ENCODE assay signal across 23 cellular contexts in genomic region chr21:23936991-23937390, GRCh38.
"Had no signal": no experiment of that assay in that cellular context is flagged by ENCODE, and none has a peak within 500 bp of the region (broad histone marks: within the 10 kb centered on the region; RNA-seq: fewer than 3 reads in every experiment).

No MANE protein-coding gene starts in this region.

- H3K9me3 ChIP-seq: left lung, lower lobe of right lung, pancreas, prostate gland, tibial nerve, upper lobe of left lung, vagina had no signal

- H3K36me3 ChIP-seq: left lung, lower lobe of right lung, pancreas, prostate gland, tibial nerve, upper lobe of left lung, vagina had no signal

- H3K4me1 Mint-ChIP-seq: mesothelial cell of epicardium; stimulated activated naive CD8-positive, alpha-beta T cell treated with anti-CD3 and anti-CD28 coated beads, Interleukin-15, amount 100 ng/mL, for 72 hours had no signal

- H3K27me3 ChIP-seq: left lung, pancreas, tibial nerve, upper lobe of left lung, vagina had no signal

- H3K4me1 ChIP-seq: left lung, lower lobe of right lung, pancreas, prostate gland, tibial nerve, upper lobe of left lung, vagina had no signal

- H3K36me3 Mint-ChIP-seq: immature natural killer cell; mesothelial cell of epicardium; naive thymus-derived CD4-positive, alpha-beta T cell; natural killer cell treated with Interleukin-12 subunit alpha and Interleukin-12 subunit beta and Interleukin-15 and Interleukin-18, amount 100 ng/mL, for 72 hours had no signal

- ATAC-seq: left colon; left lung; lower lobe of right lung; naive thymus-derived CD4-positive, alpha-beta T cell; natural killer cell treated with Interleukin-12 subunit alpha and Interleukin-12 subunit beta and Interleukin-15 and Interleukin-18, amount 100 ng/mL, for 72 hours; right cardiac atrium; sciatic nerve; stimulated activated naive CD8-positive, alpha-beta T cell treated with anti-CD3 and anti-CD28 coated beads, Interleukin-15, amount 100 ng/mL, for 72 hours had no signal

- H3K27me3 Mint-ChIP-seq: natural killer cell treated with Interleukin-12 subunit alpha and Interleukin-12 subunit beta and Interleukin-15 and Interleukin-18, amount 100 ng/mL, for 72 hours had no signal

- DNase-seq: immature natural killer cell; kidney; left colon; left lung; lower lobe of right lung; mammary epithelial cell; naive thymus-derived CD4-positive, alpha-beta T cell; pancreas; retina; right cardiac atrium; stimulated activated CD4-positive, alpha-beta T cell treated with anti-CD3 and anti-CD28 coated beads, Interleukin-12 subunit alpha, Interleukin-12 subunit beta, amount 100 ng/mL, for 4 hours; stimulated activated CD4-positive, alpha-beta T cell treated with anti-CD3 and anti-CD28 coated beads, Interleukin-2, amount 100 ng/mL, for 24 hours; stimulated activated CD4-positive, alpha-beta T cell treated with anti-CD3 and anti-CD28 coated beads, Interleukin-4, amount 100 ng/mL, for 1 hour; stimulated activated naive CD4-positive, alpha-beta T cell treated with Interleukin-2 at 50 U/mL for 16 hours; stimulated activated naive CD8-positive, alpha-beta T cell treated with anti-CD3 and anti-CD28 coated beads, Interleukin-15, amount 100 ng/mL, for 72 hours; upper lobe of left lung had no signal

- H3K9me3 Mint-ChIP-seq: naive thymus-derived CD4-positive, alpha-beta T cell; natural killer cell treated with Interleukin-12 subunit alpha and Interleukin-12 subunit beta and Interleukin-15 and Interleukin-18, amount 100 ng/mL, for 72 hours; stimulated activated naive CD8-positive, alpha-beta T cell treated with anti-CD3 and anti-CD28 coated beads, Interleukin-15, amount 100 ng/mL, for 72 hours had no signal

- H3K27ac Mint-ChIP-seq: immature natural killer cell; mesothelial cell of epicardium; naive thymus-derived CD4-positive, alpha-beta T cell; natural killer cell treated with Interleukin-12 subunit alpha and Interleukin-12 subunit beta and Interleukin-15 and Interleukin-18, amount 100 ng/mL, for 72 hours had no signal

- H3K4me3 Mint-ChIP-seq: immature natural killer cell; mesothelial cell of epicardium; naive thymus-derived CD4-positive, alpha-beta T cell; natural killer cell treated with Interleukin-12 subunit alpha and Interleukin-12 subunit beta and Interleukin-15 and Interleukin-18, amount 100 ng/mL, for 72 hours; stimulated activated naive CD8-positive, alpha-beta T cell treated with anti-CD3 and anti-CD28 coated beads, Interleukin-15, amount 100 ng/mL, for 72 hours had no signal

- H3K4me3 ChIP-seq: left lung, lower lobe of right lung, pancreas, prostate gland, skin epidermis, tibial nerve, upper lobe of left lung, vagina had no signal
